In the genomic region with DNA sequence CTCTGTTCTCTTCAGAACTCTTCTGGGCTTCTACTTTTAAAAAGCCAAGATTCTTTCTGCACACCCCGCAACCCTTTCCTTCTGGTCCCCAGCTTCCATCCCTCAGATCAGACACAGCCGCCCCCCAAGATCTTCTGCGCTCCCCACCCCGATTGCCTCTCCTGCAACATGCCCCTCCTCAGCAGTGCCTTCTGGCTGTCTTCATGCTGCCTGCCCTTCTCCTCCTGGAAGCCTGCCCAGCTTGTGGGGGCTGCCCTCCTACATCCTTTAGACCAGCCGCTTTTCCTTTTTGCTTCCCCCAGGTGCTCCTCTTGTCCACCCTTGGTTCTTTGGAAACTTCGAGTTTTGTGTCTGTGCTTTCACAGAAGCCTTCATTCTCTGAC, we compare ENCODE assay signal across 26 cellular contexts.
"Had no signal": no experiment of that assay in that cellular context is flagged by ENCODE, and none has a peak within 500 bp of the region (broad histone marks: within the 10 kb centered on the region; RNA-seq: fewer than 3 reads in every experiment).

No MANE protein-coding gene starts in this region.

- H3K36me3 Mint-ChIP-seq: activated naive CD4-positive, alpha-beta T cell treated with anti-CD3 and anti-CD28 coated beads, Interleukin-2, amount 10 ng/mL, durations not matched to agents 7 days and 5 days; activated naive CD4-positive, alpha-beta T cell treated with anti-CD3 and anti-CD28 coated beads, Interleukin-2, amount 50 U/mL, for 72 hours; activated naive CD8-positive, alpha-beta T cell treated with anti-CD3 and anti-CD28 coated beads, Interleukin-2, amount 10 ng/mL, durations not matched to agents 7 days and 5 days had no signal

- H3K9me3 Mint-ChIP-seq: activated B cell treated with CpG ODN at 0.5 μM for 24 hours; activated CD4-positive, alpha-beta memory T cell treated with anti-CD3 and anti-CD28 coated beads, Interleukin-2, amount 10 ng/mL, durations not matched to agents 7 days and 5 days; activated CD4-positive, alpha-beta T cell treated with anti-CD3 and anti-CD28 coated beads, Interleukin-2, amount 10 ng/mL, durations not matched to agents 24 days and 14 days; activated naive CD4-positive, alpha-beta T cell treated with anti-CD3 and anti-CD28 coated beads, Interleukin-2, amount 10 ng/mL, durations not matched to agents 7 days and 5 days; activated naive CD4-positive, alpha-beta T cell treated with anti-CD3 and anti-CD28 coated beads, Interleukin-2, amount 50 U/mL, for 72 hours; activated naive CD8-positive, alpha-beta T cell treated with anti-CD3 and anti-CD28 coated beads, Interleukin-2, amount 10 ng/mL, durations not matched to agents 7 days and 5 days; activated T-cell treated with anti-CD3 and anti-CD28 coated beads, Interleukin-2, amount 50 U/mL, for 24 hours; activated T-cell treated with anti-CD3 and anti-CD28 coated beads, Interleukin-2, amount 50 U/mL, for 72 hours; T-helper 2 cell treated with Interferon-gamma antibody and Interleukin-4, amounts not matched to agents 5 μg/mL and 100 μg/mL, for 36 hours had no signal

- DNase-seq: activated B cell treated with CpG ODN at 0.5 μM for 24 hours; activated CD4-positive, alpha-beta memory T cell treated with anti-CD3 and anti-CD28 coated beads, Interleukin-2, amount 10 ng/mL, durations not matched to agents 7 days and 5 days; activated CD4-positive, alpha-beta T cell treated with anti-CD3 and anti-CD28 coated beads, Interleukin-2, amount 10 ng/mL, durations not matched to agents 24 days and 14 days; activated CD4-positive, alpha-beta T cell treated with anti-CD3 and anti-CD28 coated beads, Interleukin-2, amount 50 U/mL, for 4 hours; activated CD8-positive, alpha-beta memory T cell treated with anti-CD3 and anti-CD28 coated beads, Interleukin-2, amount 50 U/mL, for 48 hours; activated gamma-delta T cell; activated naive CD4-positive, alpha-beta T cell; activated naive CD4-positive, alpha-beta T cell treated with anti-CD3 and anti-CD28 coated beads, Interleukin-2, amount 10 ng/mL, durations not matched to agents 7 days and 5 days; activated naive CD8-positive, alpha-beta T cell treated with anti-CD3 and anti-CD28 coated beads, Interleukin-2, amount 10 ng/mL, durations not matched to agents 7 days and 5 days; activated T-cell treated with anti-CD3 and anti-CD28 coated beads for 4 hours; activated T-cell treated with anti-CD3 and anti-CD28 coated beads, Interleukin-2, amount 50 U/mL, for 24 hours; activated T-cell treated with anti-CD3 and anti-CD28 coated beads, Interleukin-2, amount 50 U/mL, for 72 hours; colonic mucosa; effector CD8-positive, alpha-beta T cell; foreskin fibroblast; glutamatergic neuron; heart left ventricle; T-helper 1 cell; T-helper 17 cell; T1000; WERI-Rb-1 had no signal

- H3K27me3 ChIP-seq: ascending aorta, colonic mucosa, heart left ventricle had no signal

- H3K27me3 Mint-ChIP-seq: activated CD4-positive, alpha-beta T cell treated with anti-CD3 and anti-CD28 coated beads, Interleukin-2, amount 10 ng/mL, durations not matched to agents 24 days and 14 days had no signal

- H3K4me1 Mint-ChIP-seq: activated B cell treated with CpG ODN at 0.5 μM for 24 hours; activated CD4-positive, alpha-beta T cell treated with anti-CD3 and anti-CD28 coated beads, Interleukin-2, amount 10 ng/mL, durations not matched to agents 24 days and 14 days had no signal

- H3K27ac ChIP-seq: ascending aorta, colonic mucosa, heart left ventricle, WERI-Rb-1 had no signal

- H3K36me3 ChIP-seq: ascending aorta, colonic mucosa, WERI-Rb-1 had no signal

- H3K4me3 ChIP-seq: ascending aorta, colonic mucosa, heart left ventricle had no signal

- H3K4me3 Mint-ChIP-seq: activated B cell treated with CpG ODN at 0.5 μM for 24 hours; activated CD4-positive, alpha-beta memory T cell treated with anti-CD3 and anti-CD28 coated beads, Interleukin-2, amount 10 ng/mL, durations not matched to agents 7 days and 5 days; activated CD4-positive, alpha-beta T cell treated with anti-CD3 and anti-CD28 coated beads, Interleukin-2, amount 10 ng/mL, durations not matched to agents 24 days and 14 days; activated naive CD4-positive, alpha-beta T cell treated with anti-CD3 and anti-CD28 coated beads, Interleukin-2, amount 10 ng/mL, durations not matched to agents 7 days and 5 days; activated naive CD8-positive, alpha-beta T cell treated with anti-CD3 and anti-CD28 coated beads, Interleukin-2, amount 10 ng/mL, durations not matched to agents 7 days and 5 days; activated T-cell treated with anti-CD3 and anti-CD28 coated beads, Interleukin-2, amount 50 U/mL, for 24 hours; activated T-cell treated with anti-CD3 and anti-CD28 coated beads, Interleukin-2, amount 50 U/mL, for 72 hours; T-helper 17 cell; T-helper 2 cell treated with Interferon-gamma antibody and Interleukin-4, amounts not matched to agents 5 μg/mL and 100 μg/mL, for 36 hours had no signal

- H3K4me1 ChIP-seq: ascending aorta, colonic mucosa had no signal

- H3K27ac Mint-ChIP-seq: activated B cell treated with CpG ODN at 0.5 μM for 24 hours; activated CD4-positive, alpha-beta memory T cell treated with anti-CD3 and anti-CD28 coated beads, Interleukin-2, amount 10 ng/mL, durations not matched to agents 7 days and 5 days; activated CD4-positive, alpha-beta T cell treated with anti-CD3 and anti-CD28 coated beads, Interleukin-2, amount 10 ng/mL, durations not matched to agents 24 days and 14 days; activated naive CD4-positive, alpha-beta T cell treated with anti-CD3 and anti-CD28 coated beads, Interleukin-2, amount 10 ng/mL, durations not matched to agents 7 days and 5 days; activated naive CD4-positive, alpha-beta T cell treated with anti-CD3 and anti-CD28 coated beads, Interleukin-2, amount 50 U/mL, for 72 hours; activated naive CD8-positive, alpha-beta T cell treated with anti-CD3 and anti-CD28 coated beads, Interleukin-2, amount 10 ng/mL, durations not matched to agents 7 days and 5 days; activated T-cell treated with anti-CD3 and anti-CD28 coated beads, Interleukin-2, amount 50 U/mL, for 24 hours; activated T-cell treated with anti-CD3 and anti-CD28 coated beads, Interleukin-2, amount 50 U/mL, for 72 hours; T-helper 17 cell; T-helper 2 cell treated with Interferon-gamma antibody and Interleukin-4, amounts not matched to agents 5 μg/mL and 100 μg/mL, for 36 hours had no signal

- ATAC-seq: activated CD4-positive, CD25-positive, alpha-beta regulatory T cell treated with anti-CD3 and anti-CD28 coated beads, Interleukin-2, amount 50 U/mL, for 24 hours; activated naive CD4-positive, alpha-beta T cell treated with anti-CD3 and anti-CD28 coated beads, Interleukin-2, amount 50 U/mL, for 72 hours; activated T-cell treated with anti-CD3 and anti-CD28 coated beads, Interleukin-2, amount 50 U/mL, for 72 hours; esophagus mucosa; heart left ventricle; T-helper 17 cell had no signal

- H3K9me3 ChIP-seq: ascending aorta, colonic mucosa, heart left ventricle had no signal
